24 cellular contexts compared by ENCODE assay signal in the genomic region with DNA sequence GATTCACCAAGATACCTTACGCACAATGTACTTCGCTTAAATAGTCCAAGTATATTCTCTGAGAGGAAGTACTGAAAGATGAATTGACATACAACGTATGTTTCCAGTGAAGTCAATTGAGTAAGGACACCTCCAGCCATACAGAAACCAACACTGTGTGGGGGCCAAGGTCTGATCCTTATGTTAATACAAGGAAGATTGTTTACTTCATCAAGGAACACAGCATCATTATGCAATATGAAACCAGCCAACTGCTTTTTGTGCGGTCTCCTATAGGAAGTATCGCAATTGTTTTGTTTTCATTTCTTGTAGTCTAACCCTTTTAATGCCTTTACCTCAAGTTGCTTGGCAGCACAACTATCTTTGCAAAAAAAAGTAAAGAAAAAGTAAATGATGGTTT. TPM values are rescaled to one million over a fixed set of nuclear protein-coding genes. Genes with fewer than 3 reads are reported as not detected.
A peak's percentile ranks its signal among the peaks of the same experiment; 100 is the strongest.
DNase-seq lines count a peak whose midpoint lies in the region; ATAC-seq, FAIRE-seq and TF ChIP-seq lines count a peak whose summit lies in the region.
"Had no signal": no experiment of that assay in that cellular context is flagged by ENCODE, and none has a peak within 500 bp of the region (broad histone marks: within the 10 kb centered on the region; RNA-seq: fewer than 3 reads in every experiment).

No MANE protein-coding gene starts in this region.

- no peak overlapping the region for H2BK5ac ChIP-seq in H1 (ENCODE audit: low read depth, low read length)

- POLR2A ChIA-PET in H1 (lab: Charles Lee; ENCODE audit: partially characterized antibody), result no interaction called here
- POLR2A ChIA-PET in A673 (lab: Charles Lee; ENCODE audit: low non-redundant PET), result no interaction called here

- TF ChIP-seq EP300 in H1 (IDR thresholded peaks at IDR 0.05; ENCODE audit: borderline replicate concordance in 1 of 2, low read depth in 2 of 2, low read length in 2 of 2), result no peak

- H3K9me3 Mint-ChIP-seq in CD14-positive monocyte, result no peaks in the 10 kb centered on the region

- H3K9ac ChIP-seq in H1 (replicated peaks in 1 of 4; ENCODE audit: extremely low read depth in 1 of 4, low read depth in 3 of 4, low read length in 3 of 4), result no peak overlapping the region

- no peak overlapping the region for H4K8ac ChIP-seq in H1 (ENCODE audit: extremely low read depth, insufficient read depth, low read length)

- WGBS in H1 (ENCODE audit: extremely low coverage in 1 of 2, insufficient coverage in 1 of 2, insufficient read length in 1 of 2, insufficient replicate concordance in 2 of 2, low coverage in 1 of 2, low lambda C conversion rate in 2 of 2, missing lambda C conversion rate in 1 of 2), 2 experiments, result 93% methylated on average over 5 of the region's 5 CpGs; no CpG with 5 or more reads in 1 of the 2 experiments
- 92 to 95% methylated on average over 5 of the region's 5 CpGs for WGBS in thyroid gland, 2 donors

- intact Hi-C loops in CD14-positive monocyte (cut with micrococcal nuclease), result no loop called here
- intact Hi-C loops in A673 (cut with micrococcal nuclease; ENCODE audit: unreplicated experiment), result no loop called here
- intact Hi-C loops in thyroid gland (cut with DNase I), result no loop called here

- H3K23ac ChIP-seq in H1 (ENCODE audit: insufficient read length), result no peak overlapping the region

- H3K4me3 ChIP-seq in H1 (ENCODE audit: extremely low read depth in 1 of 4, insufficient read depth in 2 of 4, low read depth in 3 of 4, low read length in 4 of 4), result no peak overlapping the region
- H3K4me3 ChIP-seq in A673 (ENCODE audit: low read depth, low read length, poor library complexity, severe bottlenecking), result no peak overlapping the region
- H3K4me3 ChIP-seq in thyroid gland (replicated peaks in 1 of 3), result no peak overlapping the region
- H3K4me3 ChIP-seq: HAP-1, SK-N-MC had no signal

- no peak overlapping the region for H2BK15ac ChIP-seq in H1 (ENCODE audit: low read length)

- no peak overlapping the region for H3K4ac ChIP-seq in H1 (replicated peaks; ENCODE audit: insufficient read length, low read depth, low read length)

- CTCF ChIA-PET in H1 (lab: Charles Lee; ENCODE audit: partially characterized antibody) (no interaction called here), A673 (lab: Charles Lee) (no interaction called here)

- H3K23me2 ChIP-seq in H1 (ENCODE audit: low read depth, low read length), result no peaks in the 10 kb centered on the region

- peaks cover 11 to 20% of the 10 kb centered on the region in 2 donors for H3K36me3 Mint-ChIP-seq in CD14-positive monocyte

- no peak overlapping the region for H3K56ac ChIP-seq in H1 (replicated peaks; ENCODE audit: insufficient read length, low read depth, low read length)

- H3K9me3 ChIP-seq in H1 (ENCODE audit: insufficient read depth in 2 of 2, low read depth in 1 of 2, low read length in 1 of 2) (no peaks in the 10 kb centered on the region), A673 (ENCODE audit: low read depth, low read length, poor library complexity, severe bottlenecking) (no peaks in the 10 kb centered on the region), thyroid gland (no peaks in the 10 kb centered on the region)
- H3K9me3 ChIP-seq: HAP-1 had no signal

- H2BK12ac ChIP-seq in H1 (ENCODE audit: low read depth, low read length), result no peak overlapping the region

- no peaks in the 10 kb centered on the region for H3K27me3 ChIP-seq in H1 (replicated peaks in 1 of 4; ENCODE audit: control insufficient read depth in 3 of 4, extremely low read depth in 1 of 4, insufficient read depth in 3 of 4, low read length in 3 of 4)
- H3K27me3 ChIP-seq in A673 (replicated peaks; ENCODE audit: insufficient read depth, low read depth, low read length, poor library complexity), result no peaks in the 10 kb centered on the region
- H3K27me3 ChIP-seq in thyroid gland, result no peaks in the 10 kb centered on the region

- no peak overlapping the region for H2BK20ac ChIP-seq in H1 (ENCODE audit: low read length)

- DNase-seq in CD14-positive monocyte (ENCODE audit: low spot score) (no peak), GF-D8 (lab: John Stamatoyannopoulos, UW) (peak; percentile 8), MV-4-11 (lab: John Stamatoyannopoulos, UW) (peak; percentile 78), H1 (ENCODE audit: low read depth in 1 of 2, low spot score in 2 of 2) (no peak), A673 (ENCODE audit: low spot score) (no peak), thyroid gland (no peak)
- DNase-seq: ACHN, C1 segment of cervical spinal cord, DMS 273 treated with DMSO at 0.1 percent for 48 hours, DND-41, Kasumi-1, MM.1S, NCI-H1417 treated with DMSO at 0.1 percent for 48 hours, NCI-H187 treated with DMSO at 0.1 percent for 48 hours, NCI-H226, NCI-H524, NCI-H82 had no signal

- peaks cover 0 to 2% (median 0%) of the 10 kb centered on the region in 3 donors for H3K27me3 Mint-ChIP-seq in CD14-positive monocyte (ENCODE audit: low read depth in 3 of 3)

- no peak overlapping the region for H3K14ac ChIP-seq in H1 (ENCODE audit: insufficient read length)

- no peaks in the 10 kb centered on the region for H4K20me1 ChIP-seq in H1 (replicated peaks in 1 of 2; ENCODE audit: control insufficient read depth in 1 of 2, insufficient read depth in 2 of 2, low read length in 2 of 2)

- no peak for TF ChIP-seq RAD21 in H1 (IDR thresholded peaks at IDR 0.05 in 1 of 2, conservative IDR thresholded peaks at IDR 0.05 in 1 of 2; ENCODE audit: low read depth in 2 of 2, low read length in 2 of 2)

- peak; percentile 42 for FAIRE-seq in H1 (lab: Jason Lieb, UNC)
- FAIRE-seq: HTR-8/SVneo, RCC 7860 had no signal

- TF ChIP-seq POLR2A in H1 (IDR thresholded peaks at IDR 0.05; ENCODE audit: control extremely low read depth in 1 of 2, low read depth in 2 of 2, low read length in 2 of 2) (no peak), thyroid gland (IDR thresholded peaks at IDR 0.05) (no peak)

- H3K36me3 ChIP-seq in H1 (ENCODE audit: control insufficient read depth in 2 of 4, insufficient read depth in 4 of 4, low read length in 3 of 4) (peaks cover 0 to 5% (median 1%) of the 10 kb centered on the region in 4 experiments; a peak in 1 of 8 replicates), A673 (ENCODE audit: insufficient read depth, low read length, poor library complexity, severe bottlenecking) (no peaks in the 10 kb centered on the region), thyroid gland (peaks cover 0 to 4% of the 10 kb centered on the region in 2 donors)
- H3K36me3 ChIP-seq: HAP-1 had no signal

- peak overlapping the region in 6 of 7 donors; percentile 4 to 71 (median 52) for H3K27ac Mint-ChIP-seq in CD14-positive monocyte

- no TSS peak for BruUV-seq in A673 (replicated peaks; lab: Mats Ljungman, UMichigan)

- H2BK120ac ChIP-seq in H1 (replicated peaks; ENCODE audit: low read depth, low read length), result no peak overlapping the region

- no peak overlapping the region for H4K91ac ChIP-seq in H1 (replicated peaks; ENCODE audit: insufficient read length, low read length)

- H3K4me1 ChIP-seq in H1 (replicated peaks in 1 of 4; ENCODE audit: control insufficient read depth in 3 of 4, insufficient read depth in 4 of 4, low read length in 3 of 4) (no peaks in the 10 kb centered on the region), A673 (ENCODE audit: insufficient read depth, low read length, poor library complexity, severe bottlenecking) (no peaks in the 10 kb centered on the region), thyroid gland (no peaks in the 10 kb centered on the region)
- H3K4me1 ChIP-seq: HAP-1 had no signal

- no peaks in the 10 kb centered on the region for H3K79me2 ChIP-seq in H1 (ENCODE audit: control insufficient read depth in 1 of 2, insufficient read depth in 2 of 2, low read length in 2 of 2)

- no peak overlapping the region for H2AFZ ChIP-seq in H1 (ENCODE audit: low read length)

- H2AK5ac ChIP-seq in H1 (ENCODE audit: low read depth, low read length), result no peak overlapping the region

- no peaks in the 10 kb centered on the region for H3K79me1 ChIP-seq in H1 (ENCODE audit: low read depth, low read length)

- no peak overlapping the region for H3K27ac ChIP-seq in H1 (ENCODE audit: low read depth, low read length)
- H3K27ac ChIP-seq in A673 (ENCODE audit: low read depth, low read length, poor library complexity, severe bottlenecking), result no peak overlapping the region
- no peak overlapping the region for H3K27ac ChIP-seq in thyroid gland
- H3K27ac ChIP-seq: SK-N-MC had no signal

- TF ChIP-seq CTCF in CD14-positive monocyte (IDR thresholded peaks at IDR 0.05), result no peak
- TF ChIP-seq CTCF in H1 (IDR thresholded peaks at IDR 0.05; ENCODE audit: control extremely low read depth in 1 of 3, insufficient read depth in 1 of 3, low read depth in 1 of 3, low read length in 3 of 3), result no peak
- TF ChIP-seq CTCF in A673 (conservative IDR thresholded peaks at IDR 0.05; ENCODE audit: low read depth, low read length), result no peak
- TF ChIP-seq CTCF in thyroid gland (IDR thresholded peaks at IDR 0.05), result no peak

- H3K4me2 ChIP-seq in H1 (ENCODE audit: insufficient read depth in 1 of 2, low read depth in 2 of 2, low read length in 2 of 2), result no peak overlapping the region

- no peak for ATAC-seq in GM19023 (IDR thresholded peaks at IDR 0.05; ENCODE audit: unreplicated experiment)
- ATAC-seq: Right ventricle myocardium inferior had no signal

- H3K4me1 Mint-ChIP-seq in CD14-positive monocyte, result peaks cover 24% of the 10 kb centered on the region

- H4K5ac ChIP-seq in H1 (ENCODE audit: insufficient read length, low read depth, low read length), result no peak overlapping the region

- H3K18ac ChIP-seq in H1 (ENCODE audit: extremely low read depth, low read length), result no peak overlapping the region

- H3K4me3 Mint-ChIP-seq in CD14-positive monocyte, result peak overlapping the region; percentile 35 to 68

RNA-seq across cellular contexts. Expression of a gene that starts 28.2 kb away (rescaled TPM):
- polyA plus RNA-seq in CD14-positive monocyte, result not detected
- 1.3 and 1.6 TPM in 2 replicates for total RNA-seq in H1 (2021; fragmentation: NEBNext Ultra II Directional; extraction: Animal tissue kit (Norgen Biotek cat#: 25700))
- polyA plus RNA-seq in H1 (2011; rRNA removed), result 1.7 and 2.6 TPM in 2 replicates
- polyA plus RNA-seq in H1 (2011; cell fraction: cytosol; rRNA removed), result 2.4 TPM
- 8.2 TPM for polyA plus RNA-seq in H1 (2011; cell fraction: nucleus; rRNA removed)
- polyA plus RNA-seq in H1 (2012, experiment 1 of 2), result 1.7 to 2.5 TPM (median 2.2 TPM) in 4 replicates
- polyA plus RNA-seq in H1 (2012, experiment 2 of 2), result 1.3 TPM
- 0.81 TPM for polyA plus RNA-seq in H1 (2013, experiment 1 of 2)
- 0.75 TPM for polyA plus RNA-seq in H1 (2013, experiment 2 of 2)
- polyA minus RNA-seq in H1 (2011; rRNA and poly(A)+ RNA removed), result 0.80 and 1.4 TPM in 2 replicates
- 2.2 TPM for polyA minus RNA-seq in H1 (2011; cell fraction: cytosol; rRNA and poly(A)+ RNA removed)
- polyA minus RNA-seq in H1 (2011; cell fraction: nucleus; rRNA and poly(A)+ RNA removed), result 3.0 TPM
- 2.8 and 4.6 TPM in 2 replicates for total RNA-seq in A673 (2021)
- total RNA-seq in thyroid gland, result 1 to 10 TPM in 3 of 4 donors, under 1 TPM in 1; 0.89 to 4.0 (median 1.9) TPM
- total RNA-seq: G401, Right ventricle myocardium inferior had no signal

RNA-seq across cellular contexts. Expression of a gene that starts 33.0 kb away (rescaled TPM):
- polyA plus RNA-seq in CD14-positive monocyte (10 to 100 TPM; 21.9 to 30.6 TPM), H1 (2011; rRNA removed) (38.1 and 39.4 TPM in 2 replicates)
- total RNA-seq in H1 (2021; fragmentation: NEBNext Ultra II Directional; extraction: Animal tissue kit (Norgen Biotek cat#: 25700)), result 22.9 and 23.9 TPM in 2 replicates
- 38.4 TPM for polyA plus RNA-seq in H1 (2011; cell fraction: cytosol; rRNA removed)
- 28.3 TPM for polyA plus RNA-seq in H1 (2011; cell fraction: nucleus; rRNA removed)
- polyA plus RNA-seq in H1 (2012, experiment 1 of 2), result 21.8 to 29.1 TPM (median 27.6 TPM) in 4 replicates
- 30.5 TPM for polyA plus RNA-seq in H1 (2012, experiment 2 of 2)
- polyA plus RNA-seq in H1 (2013, experiment 1 of 2), result 13.3 TPM
- 13.4 TPM for polyA plus RNA-seq in H1 (2013, experiment 2 of 2)
- polyA minus RNA-seq in H1 (2011; rRNA and poly(A)+ RNA removed), result 19.9 and 22.5 TPM in 2 replicates
- 10.1 TPM for polyA minus RNA-seq in H1 (2011; cell fraction: cytosol; rRNA and poly(A)+ RNA removed)
- 8.7 TPM for polyA minus RNA-seq in H1 (2011; cell fraction: nucleus; rRNA and poly(A)+ RNA removed)
- total RNA-seq in A673 (2021) (34.2 and 37.2 TPM in 2 replicates), thyroid gland (10 to 100 TPM; 31.8 to 50.1 (median 41.7) TPM)

Comparison
In these comparisons a context has a peak if more than half of its experiments do, and no peak if none do; other contexts are left out.
1. DNase-seq: peak in GF-D8 (single experiment) and MV-4-11 (single experiment); none in CD14-positive monocyte (single experiment), H1 (0 of 2), A673 (single experiment) and thyroid gland (0 of 2).